8 cellular contexts compared by ENCODE assay signal in the genomic region with DNA sequence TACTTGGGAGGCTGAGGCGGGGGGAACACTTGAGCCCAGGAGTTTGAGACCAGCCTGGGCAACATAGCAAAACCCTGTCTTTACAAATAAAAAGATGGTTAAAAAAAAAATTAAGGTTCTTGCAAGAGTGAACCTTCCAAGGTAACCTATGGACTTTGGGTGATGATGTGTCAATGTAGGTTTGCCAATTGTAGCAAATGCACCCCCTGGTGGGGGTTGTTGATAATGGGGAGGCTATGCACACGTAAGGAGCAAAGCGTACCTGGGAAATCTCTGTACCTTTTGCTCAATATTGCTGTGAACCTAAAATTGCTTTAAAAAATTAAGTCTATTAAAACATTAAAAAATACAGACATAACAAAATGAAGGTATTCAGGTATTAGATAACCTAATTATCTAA.
DNase-seq lines count a peak whose midpoint lies in the region; ATAC-seq and TF ChIP-seq lines count a peak whose summit lies in the region.

No MANE protein-coding gene starts in this region.

- H3K4me1 ChIP-seq in OCI-LY7 (ENCODE audit: insufficient read depth, low read length, poor library complexity, severe bottlenecking): peaks cover 29% of the 10 kb centered on the region
- no peaks in the 10 kb centered on the region for H3K4me1 ChIP-seq in CD4-positive, alpha-beta memory T cell (ENCODE audit: insufficient read depth, low read length)

- BruUV-seq in OCI-LY7 (replicated peaks; lab: Mats Ljungman, UMichigan): no TSS peak

- peaks cover 0 to 2% (median 0%) of the 10 kb centered on the region in 3 donors for H3K27me3 Mint-ChIP-seq in CD14-positive monocyte (ENCODE audit: low read depth in 3 of 3)
- no peaks in the 10 kb centered on the region for H3K27me3 Mint-ChIP-seq in CD4-positive, alpha-beta memory T cell
- no peaks in the 10 kb centered on the region for H3K27me3 Mint-ChIP-seq in stimulated activated memory B cell treated with anti-CD40 and anti-IgM and Interleukin-4, amounts not matched to agents 10 μg/mL and 1 μg/mL and 100 μg/mL, for 72 hours

- no peaks in the 10 kb centered on the region for H3K27me3 ChIP-seq in CD4-positive, alpha-beta memory T cell (ENCODE audit: insufficient read depth, low read length)

- no peak overlapping the region for H3K4me3 Mint-ChIP-seq in CD14-positive monocyte
- H3K4me3 Mint-ChIP-seq in CD4-positive, alpha-beta memory T cell: no peak overlapping the region
- H3K4me3 Mint-ChIP-seq in stimulated activated memory B cell treated with anti-CD40 and anti-IgM and Interleukin-4, amounts not matched to agents 10 μg/mL and 1 μg/mL and 100 μg/mL, for 72 hours: no peak overlapping the region

- H3K4me2 ChIP-seq in OCI-LY7 (ENCODE audit: low read length): no peak overlapping the region

- ATAC-seq in GM19395 (IDR thresholded peaks at IDR 0.05; ENCODE audit: unreplicated experiment) (peak; percentile 62), HG03196 (IDR thresholded peaks at IDR 0.05; ENCODE audit: unreplicated experiment) (no peak)
- no peak for ATAC-seq in stimulated activated memory B cell treated with anti-CD40 and anti-IgM and Interleukin-4, amounts not matched to agents 10 μg/mL and 1 μg/mL and 100 μg/mL, for 72 hours

- no peak overlapping the region for H3K27ac ChIP-seq in OCI-LY7 (ENCODE audit: low read depth, low read length, poor library complexity, severe bottlenecking)
- H3K27ac ChIP-seq in CD4-positive, alpha-beta memory T cell (ENCODE audit: low read depth, low read length): no peak overlapping the region

- peaks cover 0 to 2% (median 0%) of the 10 kb centered on the region in 7 donors for H3K9me3 Mint-ChIP-seq in CD14-positive monocyte
- H3K9me3 Mint-ChIP-seq in CD4-positive, alpha-beta memory T cell: peaks cover 0 to 5% (median under 1%) of the 10 kb centered on the region in 8 donors
- H3K9me3 Mint-ChIP-seq in stimulated activated memory B cell treated with anti-CD40 and anti-IgM and Interleukin-4, amounts not matched to agents 10 μg/mL and 1 μg/mL and 100 μg/mL, for 72 hours: no peaks in the 10 kb centered on the region

- TF ChIP-seq CTCF in CD14-positive monocyte (IDR thresholded peaks at IDR 0.05): peak; percentile 43
- peak; percentile 93 for TF ChIP-seq CTCF in OCI-LY7 (conservative IDR thresholded peaks at IDR 0.05; ENCODE audit: low read length)
- TF ChIP-seq CTCF in epithelial cell of proximal tubule (conservative IDR thresholded peaks at IDR 0.05; ENCODE audit: low read depth, low read length): peak; percentile 68

- H3K4me3 ChIP-seq in OCI-LY7 (ENCODE audit: low read depth, low read length, poor library complexity, severe bottlenecking): no peak overlapping the region
- no peak overlapping the region for H3K4me3 ChIP-seq in epithelial cell of proximal tubule (ENCODE audit: low read depth, low read length)
- H3K4me3 ChIP-seq in CD4-positive, alpha-beta memory T cell (ENCODE audit: low read length in 2 of 2): no peak overlapping the region

- no peaks in the 10 kb centered on the region for H4K20me1 ChIP-seq in OCI-LY7 (ENCODE audit: insufficient read depth, low read length)

- peaks cover 6 to 11% of the 10 kb centered on the region in 2 donors for H3K36me3 Mint-ChIP-seq in CD14-positive monocyte
- peaks cover 39 to 54% of the 10 kb centered on the region in 2 donors for H3K36me3 Mint-ChIP-seq in CD4-positive, alpha-beta memory T cell
- peaks cover 52% of the 10 kb centered on the region for H3K36me3 Mint-ChIP-seq in stimulated activated memory B cell treated with anti-CD40 and anti-IgM and Interleukin-4, amounts not matched to agents 10 μg/mL and 1 μg/mL and 100 μg/mL, for 72 hours

- H3K36me3 ChIP-seq in OCI-LY7 (ENCODE audit: insufficient read depth, low read length): no peaks in the 10 kb centered on the region; the same call in 1 of the 2 replicates
- no peaks in the 10 kb centered on the region for H3K36me3 ChIP-seq in CD4-positive, alpha-beta memory T cell (ENCODE audit: insufficient read depth, low read length)

- intact Hi-C loops in CD14-positive monocyte (cut with micrococcal nuclease): no loop called here
- intact Hi-C loops in OCI-LY7 (cut with micrococcal nuclease; ENCODE audit: unreplicated experiment): loop anchor here (1.0 to 10.0 kb wide), 4 partner anchors 94 to 514 kb away; no protein-coding TSS in a partner anchor
- intact Hi-C loops in CD4-positive, alpha-beta memory T cell (cut with micrococcal nuclease): no loop called here

- no peaks in the 10 kb centered on the region for H3K9me2 ChIP-seq in OCI-LY7 (ENCODE audit: insufficient read depth, low read length)

- H2AFZ ChIP-seq in OCI-LY7 (ENCODE audit: low read length): peak overlapping the region; percentile 2; the same call in 1 of the 2 replicates

- no peaks in the 10 kb centered on the region for H3K79me2 ChIP-seq in OCI-LY7 (ENCODE audit: insufficient read depth, low read depth, low read length)

- H3K27ac Mint-ChIP-seq in CD14-positive monocyte: no peak overlapping the region
- H3K27ac Mint-ChIP-seq in CD4-positive, alpha-beta memory T cell: no peak overlapping the region
- no peak overlapping the region for H3K27ac Mint-ChIP-seq in stimulated activated memory B cell treated with anti-CD40 and anti-IgM and Interleukin-4, amounts not matched to agents 10 μg/mL and 1 μg/mL and 100 μg/mL, for 72 hours

- POLR2A ChIA-PET in OCI-LY7 (lab: Charles Lee): interaction anchor here (0.8 to 2.6 kb wide), 14 partner anchors 9 to 247 kb away, joined by 3 to 14 read pairs (median 4); no protein-coding TSS in a partner anchor
- POLR2A ChIA-PET in CD4-positive, alpha-beta memory T cell (lab: Charles Lee; ENCODE audit: partially characterized antibody): no interaction called here

- DNase-seq in CD14-positive monocyte (ENCODE audit: low spot score) (no peak), OCI-LY7 (ENCODE audit: low spot score) (peak; percentile 80), epithelial cell of proximal tubule (ENCODE audit: low read depth) (no peak)
- peak; percentile 22 to 36 for DNase-seq in stimulated activated CD4-positive, alpha-beta T cell treated with anti-CD3 and anti-CD28 coated beads, Interleukin-2, amount 100 ng/mL, for 24 hours
- no peak for DNase-seq in CD4-positive, alpha-beta memory T cell

- H3K4me1 Mint-ChIP-seq in CD14-positive monocyte: no peaks in the 10 kb centered on the region
- H3K4me1 Mint-ChIP-seq in CD4-positive, alpha-beta memory T cell: no peaks in the 10 kb centered on the region
- H3K4me1 Mint-ChIP-seq in stimulated activated memory B cell treated with anti-CD40 and anti-IgM and Interleukin-4, amounts not matched to agents 10 μg/mL and 1 μg/mL and 100 μg/mL, for 72 hours: no peaks in the 10 kb centered on the region

- CTCF ChIA-PET in OCI-LY7 (lab: Charles Lee; ENCODE audit: unreplicated experiment): interaction anchor here (0.6 to 0.9 kb wide), 2 partner anchors 140 to 153 kb away, joined by 3 read pairs; no protein-coding TSS in a partner anchor
- CTCF ChIA-PET in CD4-positive, alpha-beta memory T cell (lab: Charles Lee; ENCODE audit: partially characterized antibody): interaction anchor here (0.7 to 1.3 kb wide), 2 partner anchors 11 to 718 kb away, joined by 3 read pairs; no protein-coding TSS in a partner anchor

- no peaks in the 10 kb centered on the region for H3K9me3 ChIP-seq in OCI-LY7 (ENCODE audit: low read length)
- H3K9me3 ChIP-seq in CD4-positive, alpha-beta memory T cell (ENCODE audit: control insufficient read depth in 1 of 2, low read length in 2 of 2): no peaks in the 10 kb centered on the region

Comparison
In these comparisons a context has a peak if more than half of its experiments do, and no peak if none do; other contexts are left out.
1. DNase-seq: peak in OCI-LY7 (single experiment) and stimulated activated CD4-positive, alpha-beta T cell treated with anti-CD3 and anti-CD28 coated beads, Interleukin-2, amount 100 ng/mL, for 24 hours (2 of 2); none in CD14-positive monocyte (single experiment), epithelial cell of proximal tubule (single experiment) and CD4-positive, alpha-beta memory T cell (0 of 5).
2. CTCF ChIP-seq: peak in every context shown above with its lines; median percentile 93 in OCI-LY7; 68 in epithelial cell of proximal tubule; 43 in CD14-positive monocyte.